In the genomic region with DNA sequence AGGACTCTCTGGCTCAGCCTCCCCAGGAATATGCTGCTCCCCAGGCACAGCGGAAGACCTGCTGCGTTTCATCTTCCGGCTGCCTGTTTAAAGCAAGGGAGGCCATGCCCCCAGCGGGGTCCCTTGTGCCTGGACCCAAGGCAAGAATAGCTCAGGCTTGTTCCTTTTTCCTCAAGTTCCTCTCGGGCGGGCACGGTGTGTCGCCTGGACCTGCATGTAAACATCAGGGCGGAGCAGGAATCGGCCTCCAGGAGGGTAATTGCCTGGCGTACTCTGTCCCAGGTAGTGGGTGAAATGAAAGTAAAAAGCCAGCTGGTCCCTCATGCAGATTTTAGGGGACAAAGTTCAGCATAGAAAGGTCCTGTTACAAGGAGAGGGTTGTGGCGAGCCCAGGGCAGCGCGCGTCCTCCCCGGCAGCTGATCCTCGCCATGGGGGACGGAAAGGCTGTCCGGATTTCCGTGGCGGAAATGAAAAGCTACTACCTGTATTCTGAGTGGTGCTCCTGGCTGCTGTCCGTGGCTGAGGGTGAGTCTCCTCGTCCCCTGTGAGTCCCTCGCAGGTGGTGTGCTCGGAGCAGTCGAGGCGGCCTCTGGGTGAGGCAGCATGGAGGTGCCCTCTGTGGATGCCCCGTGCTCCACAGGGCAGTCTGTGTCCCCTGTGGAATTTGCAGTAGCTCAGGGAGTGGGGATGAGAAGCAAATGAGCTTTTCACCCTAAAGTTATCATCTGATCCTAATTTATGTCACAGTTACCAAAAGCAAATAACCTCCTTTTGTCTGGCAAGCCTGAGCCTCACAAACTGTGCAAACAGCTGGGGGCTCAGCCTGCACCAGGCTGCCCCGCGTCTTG, we compare ENCODE assay signal across 1 cellular context.
TF ChIP-seq lines count a peak whose summit lies in the region.

No MANE protein-coding gene starts in this region.

TF ChIP-seq in HepG2, 621 proteins besides CTCF, POLR2A, EP300 and RAD21 (continued from another document and continues in another):
- TF ChIP-seq, protein P1, sequence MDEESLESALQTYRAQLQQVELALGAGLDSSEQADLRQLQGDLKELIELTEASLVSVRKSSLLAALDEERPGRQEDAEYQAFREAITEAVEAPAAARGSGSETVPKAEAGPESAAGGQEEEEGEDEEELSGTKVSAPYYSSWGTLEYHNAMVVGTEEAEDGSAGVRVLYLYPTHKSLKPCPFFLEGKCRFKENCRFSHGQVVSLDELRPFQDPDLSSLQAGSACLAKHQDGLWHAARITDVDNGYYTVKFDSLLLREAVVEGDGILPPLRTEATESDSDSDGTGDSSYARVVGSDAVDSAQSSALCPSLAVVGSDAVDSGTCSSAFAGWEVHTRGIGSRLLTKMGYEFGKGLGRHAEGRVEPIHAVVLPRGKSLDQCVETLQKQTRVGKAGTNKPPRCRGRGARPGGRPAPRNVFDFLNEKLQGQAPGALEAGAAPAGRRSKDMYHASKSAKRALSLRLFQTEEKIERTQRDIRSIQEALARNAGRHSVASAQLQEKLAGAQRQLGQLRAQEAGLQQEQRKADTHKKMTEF (CRISPR knock-in tag; IDR thresholded peaks at IDR 0.05) = peak; percentile 70; the same call in 1 of the 2 replicates
- TF ChIP-seq, protein P2, sequence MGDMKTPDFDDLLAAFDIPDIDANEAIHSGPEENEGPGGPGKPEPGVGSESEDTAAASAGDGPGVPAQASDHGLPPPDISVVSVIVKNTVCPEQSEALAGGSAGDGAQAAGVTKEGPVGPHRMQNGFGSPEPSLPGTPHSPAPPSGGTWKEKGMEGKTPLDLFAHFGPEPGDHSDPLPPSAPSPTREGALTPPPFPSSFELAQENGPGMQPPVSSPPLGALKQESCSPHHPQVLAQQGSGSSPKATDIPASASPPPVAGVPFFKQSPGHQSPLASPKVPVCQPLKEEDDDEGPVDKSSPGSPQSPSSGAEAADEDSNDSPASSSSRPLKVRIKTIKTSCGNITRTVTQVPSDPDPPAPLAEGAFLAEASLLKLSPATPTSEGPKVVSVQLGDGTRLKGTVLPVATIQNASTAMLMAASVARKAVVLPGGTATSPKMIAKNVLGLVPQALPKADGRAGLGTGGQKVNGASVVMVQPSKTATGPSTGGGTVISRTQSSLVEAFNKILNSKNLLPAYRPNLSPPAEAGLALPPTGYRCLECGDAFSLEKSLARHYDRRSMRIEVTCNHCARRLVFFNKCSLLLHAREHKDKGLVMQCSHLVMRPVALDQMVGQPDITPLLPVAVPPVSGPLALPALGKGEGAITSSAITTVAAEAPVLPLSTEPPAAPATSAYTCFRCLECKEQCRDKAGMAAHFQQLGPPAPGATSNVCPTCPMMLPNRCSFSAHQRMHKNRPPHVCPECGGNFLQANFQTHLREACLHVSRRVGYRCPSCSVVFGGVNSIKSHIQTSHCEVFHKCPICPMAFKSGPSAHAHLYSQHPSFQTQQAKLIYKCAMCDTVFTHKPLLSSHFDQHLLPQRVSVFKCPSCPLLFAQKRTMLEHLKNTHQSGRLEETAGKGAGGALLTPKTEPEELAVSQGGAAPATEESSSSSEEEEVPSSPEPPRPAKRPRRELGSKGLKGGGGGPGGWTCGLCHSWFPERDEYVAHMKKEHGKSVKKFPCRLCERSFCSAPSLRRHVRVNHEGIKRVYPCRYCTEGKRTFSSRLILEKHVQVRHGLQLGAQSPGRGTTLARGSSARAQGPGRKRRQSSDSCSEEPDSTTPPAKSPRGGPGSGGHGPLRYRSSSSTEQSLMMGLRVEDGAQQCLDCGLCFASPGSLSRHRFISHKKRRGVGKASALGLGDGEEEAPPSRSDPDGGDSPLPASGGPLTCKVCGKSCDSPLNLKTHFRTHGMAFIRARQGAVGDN (CRISPR knock-in tag; IDR thresholded peaks at IDR 0.05) = peak; percentile 88
- TF ChIP-seq HOXA7 (CRISPR knock-in tag; IDR thresholded peaks at IDR 0.05) (no peak), KLF11 (CRISPR knock-in tag; IDR thresholded peaks at IDR 0.05) (no peak), MTA1 (CRISPR knock-in tag; IDR thresholded peaks at IDR 0.05; ENCODE audit: borderline replicate concordance) (peak; percentile 47; the same call in 1 of the 2 replicates), KLF16 (CRISPR knock-in tag; IDR thresholded peaks at IDR 0.05) (peak in 1 of 2 experiments; percentile 63; a peak in 1 of 4 replicates), KMT2A (CRISPR knock-in tag; IDR thresholded peaks at IDR 0.05) (peak; percentile 89), FOSL1 (CRISPR knock-in tag; IDR thresholded peaks at IDR 0.05; ENCODE audit: borderline replicate concordance) (no peak), PAWR (CRISPR knock-in tag; IDR thresholded peaks at IDR 0.05; ENCODE audit: borderline replicate concordance) (no peak), MIER2 (CRISPR knock-in tag; IDR thresholded peaks at IDR 0.05) (0 out of 2 replicates have a peak, but pooled peaks have one; percentile 12)
- TF ChIP-seq, protein P3, sequence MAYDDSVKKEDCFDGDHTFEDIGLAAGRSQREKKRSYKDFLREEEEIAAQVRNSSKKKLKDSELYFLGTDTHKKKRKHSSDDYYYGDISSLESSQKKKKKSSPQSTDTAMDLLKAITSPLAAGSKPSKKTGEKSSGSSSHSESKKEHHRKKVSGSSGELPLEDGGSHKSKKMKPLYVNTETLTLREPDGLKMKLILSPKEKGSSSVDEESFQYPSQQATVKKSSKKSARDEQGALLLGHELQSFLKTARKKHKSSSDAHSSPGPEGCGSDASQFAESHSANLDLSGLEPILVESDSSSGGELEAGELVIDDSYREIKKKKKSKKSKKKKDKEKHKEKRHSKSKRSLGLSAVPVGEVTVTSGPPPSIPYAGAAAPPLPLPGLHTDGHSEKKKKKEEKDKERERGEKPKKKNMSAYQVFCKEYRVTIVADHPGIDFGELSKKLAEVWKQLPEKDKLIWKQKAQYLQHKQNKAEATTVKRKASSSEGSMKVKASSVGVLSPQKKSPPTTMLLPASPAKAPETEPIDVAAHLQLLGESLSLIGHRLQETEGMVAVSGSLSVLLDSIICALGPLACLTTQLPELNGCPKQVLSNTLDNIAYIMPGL (CRISPR knock-in tag; IDR thresholded peaks at IDR 0.05; ENCODE audit: borderline replicate concordance in 1 of 2, low read depth in 1 of 2) = peak in 1 of 2 experiments; percentile 47; a peak in 1 of 4 replicates
- TF ChIP-seq, protein P4, sequence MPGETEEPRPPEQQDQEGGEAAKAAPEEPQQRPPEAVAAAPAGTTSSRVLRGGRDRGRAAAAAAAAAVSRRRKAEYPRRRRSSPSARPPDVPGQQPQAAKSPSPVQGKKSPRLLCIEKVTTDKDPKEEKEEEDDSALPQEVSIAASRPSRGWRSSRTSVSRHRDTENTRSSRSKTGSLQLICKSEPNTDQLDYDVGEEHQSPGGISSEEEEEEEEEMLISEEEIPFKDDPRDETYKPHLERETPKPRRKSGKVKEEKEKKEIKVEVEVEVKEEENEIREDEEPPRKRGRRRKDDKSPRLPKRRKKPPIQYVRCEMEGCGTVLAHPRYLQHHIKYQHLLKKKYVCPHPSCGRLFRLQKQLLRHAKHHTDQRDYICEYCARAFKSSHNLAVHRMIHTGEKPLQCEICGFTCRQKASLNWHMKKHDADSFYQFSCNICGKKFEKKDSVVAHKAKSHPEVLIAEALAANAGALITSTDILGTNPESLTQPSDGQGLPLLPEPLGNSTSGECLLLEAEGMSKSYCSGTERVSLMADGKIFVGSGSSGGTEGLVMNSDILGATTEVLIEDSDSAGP (CRISPR knock-in tag; IDR thresholded peaks at IDR 0.05; ENCODE audit: borderline replicate concordance) = peak; percentile 51; the same call in 1 of the 2 replicates
- TF ChIP-seq, protein P5, sequence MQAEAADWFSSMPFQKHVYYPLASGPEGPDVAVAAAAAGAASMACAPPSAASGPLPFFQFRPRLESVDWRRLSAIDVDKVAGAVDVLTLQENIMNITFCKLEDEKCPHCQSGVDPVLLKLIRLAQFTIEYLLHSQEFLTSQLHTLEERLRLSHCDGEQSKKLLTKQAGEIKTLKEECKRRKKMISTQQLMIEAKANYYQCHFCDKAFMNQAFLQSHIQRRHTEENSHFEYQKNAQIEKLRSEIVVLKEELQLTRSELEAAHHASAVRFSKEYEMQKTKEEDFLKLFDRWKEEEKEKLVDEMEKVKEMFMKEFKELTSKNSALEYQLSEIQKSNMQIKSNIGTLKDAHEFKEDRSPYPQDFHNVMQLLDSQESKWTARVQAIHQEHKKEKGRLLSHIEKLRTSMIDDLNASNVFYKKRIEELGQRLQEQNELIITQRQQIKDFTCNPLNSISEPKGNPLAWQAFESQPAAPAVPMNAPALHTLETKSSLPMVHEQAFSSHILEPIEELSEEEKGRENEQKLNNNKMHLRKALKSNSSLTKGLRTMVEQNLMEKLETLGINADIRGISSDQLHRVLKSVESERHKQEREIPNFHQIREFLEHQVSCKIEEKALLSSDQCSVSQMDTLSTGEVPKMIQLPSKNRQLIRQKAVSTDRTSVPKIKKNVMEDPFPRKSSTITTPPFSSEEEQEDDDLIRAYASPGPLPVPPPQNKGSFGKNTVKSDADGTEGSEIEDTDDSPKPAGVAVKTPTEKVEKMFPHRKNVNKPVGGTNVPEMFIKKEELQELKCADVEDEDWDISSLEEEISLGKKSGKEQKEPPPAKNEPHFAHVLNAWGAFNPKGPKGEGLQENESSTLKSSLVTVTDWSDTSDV (CRISPR knock-in tag; IDR thresholded peaks at IDR 0.05) = no peak
- TF ChIP-seq, protein P6, sequence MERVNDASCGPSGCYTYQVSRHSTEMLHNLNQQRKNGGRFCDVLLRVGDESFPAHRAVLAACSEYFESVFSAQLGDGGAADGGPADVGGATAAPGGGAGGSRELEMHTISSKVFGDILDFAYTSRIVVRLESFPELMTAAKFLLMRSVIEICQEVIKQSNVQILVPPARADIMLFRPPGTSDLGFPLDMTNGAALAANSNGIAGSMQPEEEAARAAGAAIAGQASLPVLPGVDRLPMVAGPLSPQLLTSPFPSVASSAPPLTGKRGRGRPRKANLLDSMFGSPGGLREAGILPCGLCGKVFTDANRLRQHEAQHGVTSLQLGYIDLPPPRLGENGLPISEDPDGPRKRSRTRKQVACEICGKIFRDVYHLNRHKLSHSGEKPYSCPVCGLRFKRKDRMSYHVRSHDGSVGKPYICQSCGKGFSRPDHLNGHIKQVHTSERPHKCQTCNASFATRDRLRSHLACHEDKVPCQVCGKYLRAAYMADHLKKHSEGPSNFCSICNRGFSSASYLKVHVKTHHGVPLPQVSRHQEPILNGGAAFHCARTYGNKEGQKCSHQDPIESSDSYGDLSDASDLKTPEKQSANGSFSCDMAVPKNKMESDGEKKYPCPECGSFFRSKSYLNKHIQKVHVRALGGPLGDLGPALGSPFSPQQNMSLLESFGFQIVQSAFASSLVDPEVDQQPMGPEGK (CRISPR knock-in tag; IDR thresholded peaks at IDR 0.05) = 0 out of 2 replicates have a peak, but pooled peaks have one; percentile 32
- TF ChIP-seq, protein P7, sequence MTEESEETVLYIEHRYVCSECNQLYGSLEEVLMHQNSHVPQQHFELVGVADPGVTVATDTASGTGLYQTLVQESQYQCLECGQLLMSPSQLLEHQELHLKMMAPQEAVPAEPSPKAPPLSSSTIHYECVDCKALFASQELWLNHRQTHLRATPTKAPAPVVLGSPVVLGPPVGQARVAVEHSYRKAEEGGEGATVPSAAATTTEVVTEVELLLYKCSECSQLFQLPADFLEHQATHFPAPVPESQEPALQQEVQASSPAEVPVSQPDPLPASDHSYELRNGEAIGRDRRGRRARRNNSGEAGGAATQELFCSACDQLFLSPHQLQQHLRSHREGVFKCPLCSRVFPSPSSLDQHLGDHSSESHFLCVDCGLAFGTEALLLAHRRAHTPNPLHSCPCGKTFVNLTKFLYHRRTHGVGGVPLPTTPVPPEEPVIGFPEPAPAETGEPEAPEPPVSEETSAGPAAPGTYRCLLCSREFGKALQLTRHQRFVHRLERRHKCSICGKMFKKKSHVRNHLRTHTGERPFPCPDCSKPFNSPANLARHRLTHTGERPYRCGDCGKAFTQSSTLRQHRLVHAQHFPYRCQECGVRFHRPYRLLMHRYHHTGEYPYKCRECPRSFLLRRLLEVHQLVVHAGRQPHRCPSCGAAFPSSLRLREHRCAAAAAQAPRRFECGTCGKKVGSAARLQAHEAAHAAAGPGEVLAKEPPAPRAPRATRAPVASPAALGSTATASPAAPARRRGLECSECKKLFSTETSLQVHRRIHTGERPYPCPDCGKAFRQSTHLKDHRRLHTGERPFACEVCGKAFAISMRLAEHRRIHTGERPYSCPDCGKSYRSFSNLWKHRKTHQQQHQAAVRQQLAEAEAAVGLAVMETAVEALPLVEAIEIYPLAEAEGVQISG (CRISPR knock-in tag; IDR thresholded peaks at IDR 0.05) = peak; percentile 15; the same call in 1 of the 2 replicates
- TF ChIP-seq, protein P8, sequence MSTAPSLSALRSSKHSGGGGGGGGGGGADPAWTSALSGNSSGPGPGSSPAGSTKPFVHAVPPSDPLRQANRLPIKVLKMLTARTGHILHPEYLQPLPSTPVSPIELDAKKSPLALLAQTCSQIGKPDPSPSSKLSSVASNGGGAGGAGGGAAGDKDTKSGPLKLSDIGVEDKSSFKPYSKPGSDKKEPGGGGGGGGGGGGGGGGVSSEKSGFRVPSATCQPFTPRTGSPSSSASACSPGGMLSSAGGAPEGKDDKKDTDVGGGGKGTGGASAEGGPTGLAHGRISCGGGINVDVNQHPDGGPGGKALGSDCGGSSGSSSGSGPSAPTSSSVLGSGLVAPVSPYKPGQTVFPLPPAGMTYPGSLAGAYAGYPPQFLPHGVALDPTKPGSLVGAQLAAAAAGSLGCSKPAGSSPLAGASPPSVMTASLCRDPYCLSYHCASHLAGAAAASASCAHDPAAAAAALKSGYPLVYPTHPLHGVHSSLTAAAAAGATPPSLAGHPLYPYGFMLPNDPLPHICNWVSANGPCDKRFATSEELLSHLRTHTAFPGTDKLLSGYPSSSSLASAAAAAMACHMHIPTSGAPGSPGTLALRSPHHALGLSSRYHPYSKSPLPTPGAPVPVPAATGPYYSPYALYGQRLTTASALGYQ (CRISPR knock-in tag; IDR thresholded peaks at IDR 0.05) = no peak
- TF ChIP-seq, protein P9, sequence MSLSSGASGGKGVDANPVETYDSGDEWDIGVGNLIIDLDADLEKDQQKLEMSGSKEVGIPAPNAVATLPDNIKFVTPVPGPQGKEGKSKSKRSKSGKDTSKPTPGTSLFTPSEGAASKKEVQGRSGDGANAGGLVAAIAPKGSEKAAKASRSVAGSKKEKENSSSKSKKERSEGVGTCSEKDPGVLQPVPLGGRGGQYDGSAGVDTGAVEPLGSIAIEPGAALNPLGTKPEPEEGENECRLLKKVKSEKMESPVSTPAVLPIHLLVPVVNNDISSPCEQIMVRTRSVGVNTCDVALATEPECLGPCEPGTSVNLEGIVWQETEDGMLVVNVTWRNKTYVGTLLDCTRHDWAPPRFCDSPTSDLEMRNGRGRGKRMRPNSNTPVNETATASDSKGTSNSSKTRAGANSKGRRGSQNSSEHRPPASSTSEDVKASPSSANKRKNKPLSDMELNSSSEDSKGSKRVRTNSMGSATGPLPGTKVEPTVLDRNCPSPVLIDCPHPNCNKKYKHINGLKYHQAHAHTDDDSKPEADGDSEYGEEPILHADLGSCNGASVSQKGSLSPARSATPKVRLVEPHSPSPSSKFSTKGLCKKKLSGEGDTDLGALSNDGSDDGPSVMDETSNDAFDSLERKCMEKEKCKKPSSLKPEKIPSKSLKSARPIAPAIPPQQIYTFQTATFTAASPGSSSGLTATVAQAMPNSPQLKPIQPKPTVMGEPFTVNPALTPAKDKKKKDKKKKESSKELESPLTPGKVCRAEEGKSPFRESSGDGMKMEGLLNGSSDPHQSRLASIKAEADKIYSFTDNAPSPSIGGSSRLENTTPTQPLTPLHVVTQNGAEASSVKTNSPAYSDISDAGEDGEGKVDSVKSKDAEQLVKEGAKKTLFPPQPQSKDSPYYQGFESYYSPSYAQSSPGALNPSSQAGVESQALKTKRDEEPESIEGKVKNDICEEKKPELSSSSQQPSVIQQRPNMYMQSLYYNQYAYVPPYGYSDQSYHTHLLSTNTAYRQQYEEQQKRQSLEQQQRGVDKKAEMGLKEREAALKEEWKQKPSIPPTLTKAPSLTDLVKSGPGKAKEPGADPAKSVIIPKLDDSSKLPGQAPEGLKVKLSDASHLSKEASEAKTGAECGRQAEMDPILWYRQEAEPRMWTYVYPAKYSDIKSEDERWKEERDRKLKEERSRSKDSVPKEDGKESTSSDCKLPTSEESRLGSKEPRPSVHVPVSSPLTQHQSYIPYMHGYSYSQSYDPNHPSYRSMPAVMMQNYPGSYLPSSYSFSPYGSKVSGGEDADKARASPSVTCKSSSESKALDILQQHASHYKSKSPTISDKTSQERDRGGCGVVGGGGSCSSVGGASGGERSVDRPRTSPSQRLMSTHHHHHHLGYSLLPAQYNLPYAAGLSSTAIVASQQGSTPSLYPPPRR (CRISPR knock-in tag; IDR thresholded peaks at IDR 0.05; ENCODE audit: borderline replicate concordance) = peak; percentile 36; the same call in 1 of the 2 replicates
